1 cellular context compared by ENCODE assay signal in genomic region chr19:48397263-48397635, GRCh38.
TF ChIP-seq lines count a peak whose summit lies in the region.

No MANE protein-coding gene starts in this region.

TF ChIP-seq in GM23338, 12 proteins besides CTCF, POLR2A, EP300 and RAD21:
- TF ChIP-seq JUNB (IDR thresholded peaks at IDR 0.05; ENCODE audit: unreplicated experiment) (no peak), ZNF114 (CRISPR knock-in tag; IDR thresholded peaks at IDR 0.05) (no peak), REST (IDR thresholded peaks at IDR 0.05; ENCODE audit: unreplicated experiment) (no peak), ETS1 (IDR thresholded peaks at IDR 0.05) (no peak), STAT1 (IDR thresholded peaks at IDR 0.05; ENCODE audit: unreplicated experiment) (no peak)
TF ChIP-seq in GM23338: peak in this region for 0.
